ENCODE assay signal across 8 cellular contexts in the genomic region with DNA sequence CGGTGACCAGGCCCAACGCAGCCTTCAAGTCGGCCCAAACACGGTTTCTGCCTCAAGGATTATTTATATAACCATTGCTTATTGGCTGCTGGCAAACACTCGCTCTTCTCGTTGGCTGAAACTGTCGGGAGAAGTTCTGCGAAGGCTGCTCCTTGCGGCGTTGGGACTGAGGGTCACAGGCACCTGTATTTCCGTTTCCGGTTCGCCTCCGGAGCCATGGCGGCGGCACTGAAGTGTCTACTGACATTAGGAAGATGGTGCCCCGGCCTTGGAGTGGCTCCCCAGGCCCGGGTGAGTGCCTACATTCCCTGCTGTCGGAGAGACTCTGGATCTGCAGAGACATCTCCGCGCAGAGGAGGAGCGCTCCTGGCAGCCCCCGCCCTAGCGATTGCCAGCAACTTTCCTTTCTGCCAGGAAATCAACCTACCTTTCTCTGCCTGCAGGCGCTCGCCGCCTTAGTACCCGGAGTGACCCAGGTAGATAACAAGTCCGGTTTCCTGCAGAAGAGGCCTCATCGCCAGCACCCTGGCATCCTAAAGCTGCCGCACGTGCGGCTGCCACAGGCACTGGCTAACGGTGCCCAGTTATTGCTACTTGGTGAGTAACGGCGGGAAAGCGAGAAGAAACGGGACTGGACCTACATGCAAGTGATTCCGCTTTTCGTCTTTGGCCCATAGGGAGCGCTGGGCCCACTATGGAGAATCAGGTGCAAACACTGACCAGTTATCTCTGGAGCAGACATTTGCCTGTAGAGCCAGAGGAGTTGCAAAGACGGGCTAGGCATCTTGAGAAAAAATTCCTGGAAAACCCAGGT. TPM values are rescaled to one million over a fixed set of nuclear protein-coding genes. Genes with fewer than 3 reads are reported as not detected.
A peak's percentile ranks its signal among the peaks of the same experiment; 100 is the strongest.
DNase-seq lines count a peak whose midpoint lies in the region; ATAC-seq and TF ChIP-seq lines count a peak whose summit lies in the region.

A gene with protein sequence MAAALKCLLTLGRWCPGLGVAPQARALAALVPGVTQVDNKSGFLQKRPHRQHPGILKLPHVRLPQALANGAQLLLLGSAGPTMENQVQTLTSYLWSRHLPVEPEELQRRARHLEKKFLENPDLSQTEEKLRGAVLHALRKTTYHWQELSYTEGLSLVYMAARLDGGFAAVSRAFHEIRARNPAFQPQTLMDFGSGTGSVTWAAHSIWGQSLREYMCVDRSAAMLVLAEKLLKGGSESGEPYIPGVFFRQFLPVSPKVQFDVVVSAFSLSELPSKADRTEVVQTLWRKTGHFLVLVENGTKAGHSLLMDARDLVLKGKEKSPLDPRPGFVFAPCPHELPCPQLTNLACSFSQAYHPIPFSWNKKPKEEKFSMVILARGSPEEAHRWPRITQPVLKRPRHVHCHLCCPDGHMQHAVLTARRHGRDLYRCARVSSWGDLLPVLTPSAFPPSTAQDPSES (plus strand): TSS at position 194 of the 814 bp plus-strand sequence. CDS start 23 bp downstream, at position 217.

- ATAC-seq in CD4-positive, alpha-beta T cell (ENCODE audit: poor library complexity), result peak; percentile 92
- ATAC-seq in GM19395 (IDR thresholded peaks at IDR 0.05; ENCODE audit: unreplicated experiment) (peak; percentile 97), HG03565 (IDR thresholded peaks at IDR 0.05; ENCODE audit: unreplicated experiment) (peak; percentile 96), right lobe of liver (peak; percentile 92 to 96 (median 94))

- H3K27me3 Mint-ChIP-seq in CD4-positive, alpha-beta T cell, result no peaks in the 10 kb centered on the region
- no peaks in the 10 kb centered on the region for H3K27me3 Mint-ChIP-seq in activated CD4-positive, alpha-beta memory T cell treated with anti-CD3 and anti-CD28 coated beads for 36 hours

- peaks cover 51% of the 10 kb centered on the region for H3K36me3 Mint-ChIP-seq in CD4-positive, alpha-beta T cell (ENCODE audit: low read depth)
- H3K36me3 Mint-ChIP-seq in activated CD4-positive, alpha-beta memory T cell treated with anti-CD3 and anti-CD28 coated beads for 36 hours, result peaks cover 25% of the 10 kb centered on the region

- TF ChIP-seq CTCF in CD4-positive, alpha-beta T cell (IDR thresholded peaks at IDR 0.05), result no peak
- TF ChIP-seq CTCF in right lobe of liver (IDR thresholded peaks at IDR 0.05), result peak; percentile 18 to 40 (median 32)

- intact Hi-C loops in CD4-positive, alpha-beta T cell (cut with DNase I, micrococcal nuclease), result loop anchor here in 1 of 2 experiments (2.0 kb wide), 1 partner anchor 113 kb away; no protein-coding TSS in a partner anchor
- intact Hi-C loops in activated CD4-positive, alpha-beta memory T cell treated with anti-CD3 and anti-CD28 coated beads for 36 hours (cut with micrococcal nuclease), result loop anchor here (1.0 to 5.0 kb wide), 4 partner anchors 19 to 394 kb away; a partner anchor contains a TSS
- intact Hi-C loops in right lobe of liver (cut with DNase I), result no loop called here

- H3K27ac ChIP-seq in CD4-positive, alpha-beta T cell (ENCODE audit: low read depth, low read length), result peak within 1 kb of the TSS; percentile 73
- peak within 1 kb of the TSS; percentile 69 for H3K27ac ChIP-seq in duodenal mucosa (ENCODE audit: low read depth, low read length)
- peak within 1 kb of the TSS; percentile 27 to 58 (median 44) for H3K27ac ChIP-seq in right lobe of liver

- POLR2A ChIA-PET in CD4-positive, alpha-beta T cell (lab: Charles Lee), result no interaction called here
- POLR2A ChIA-PET in activated CD4-positive, alpha-beta memory T cell treated with anti-CD3 and anti-CD28 coated beads for 36 hours (lab: Charles Lee), result no interaction called here

- H3K27me3 ChIP-seq in CD4-positive, alpha-beta T cell (ENCODE audit: control insufficient read depth, insufficient read depth, low read length), result no peaks in the 10 kb centered on the region
- no peaks in the 10 kb centered on the region for H3K27me3 ChIP-seq in duodenal mucosa (ENCODE audit: control insufficient read depth in 1 of 2, insufficient read depth in 2 of 2, low read length in 2 of 2)
- no peaks in the 10 kb centered on the region for H3K27me3 ChIP-seq in right lobe of liver

- CTCF ChIA-PET in CD4-positive, alpha-beta T cell (lab: Charles Lee), result interaction anchor here (0.8 to 2.2 kb wide), 2 partner anchors 19 to 115 kb away, joined by 3 to 16 read pairs; no protein-coding TSS in a partner anchor
- CTCF ChIA-PET in activated CD4-positive, alpha-beta memory T cell treated with anti-CD3 and anti-CD28 coated beads for 36 hours (lab: Charles Lee), result interaction anchor here (2.9 to 3.1 kb wide), 2 partner anchors 19 to 25 kb away, joined by 13 to 23 read pairs; no protein-coding TSS in a partner anchor

- H3K27ac Mint-ChIP-seq in CD4-positive, alpha-beta T cell, result peak within 1 kb of the TSS; percentile 92
- H3K27ac Mint-ChIP-seq in activated CD4-positive, alpha-beta memory T cell treated with anti-CD3 and anti-CD28 coated beads for 36 hours, result peak within 1 kb of the TSS; percentile 84

- TF ChIP-seq POLR2A in right lobe of liver (IDR thresholded peaks at IDR 0.05), result peak; percentile 71

- H3K36me3 ChIP-seq in duodenal mucosa (ENCODE audit: control insufficient read depth in 1 of 2, insufficient read depth in 2 of 2, low read length in 2 of 2), result peaks cover 7 to 26% of the 10 kb centered on the region in 2 donors
- peaks cover 4 to 33% (median 19%) of the 10 kb centered on the region in 4 donors for H3K36me3 ChIP-seq in right lobe of liver

- H3K4me1 ChIP-seq in duodenal mucosa (ENCODE audit: control insufficient read depth in 1 of 2, insufficient read depth in 2 of 2, low read length in 2 of 2) (peaks cover 24 to 26% of the 10 kb centered on the region in 2 donors), right lobe of liver (peaks cover 0 to 13% (median 3%) of the 10 kb centered on the region in 4 donors)

- H3K4me3 ChIP-seq in duodenal mucosa (ENCODE audit: low read depth in 1 of 2, low read length in 2 of 2) (peak within 1 kb of the TSS; percentile 99 to 100), right lobe of liver (peak within 1 kb of the TSS; percentile 84 to 94 (median 84))

- no peaks in the 10 kb centered on the region for H3K9me3 Mint-ChIP-seq in CD4-positive, alpha-beta T cell
- H3K9me3 Mint-ChIP-seq in activated CD4-positive, alpha-beta memory T cell treated with anti-CD3 and anti-CD28 coated beads for 36 hours, result no peaks in the 10 kb centered on the region

- no peaks in the 10 kb centered on the region for H3K9me3 ChIP-seq in CD4-positive, alpha-beta T cell (ENCODE audit: control insufficient read depth, low read length)
- H3K9me3 ChIP-seq in duodenal mucosa (ENCODE audit: control insufficient read depth in 1 of 2, low read length in 2 of 2) (no peaks in the 10 kb centered on the region), right lobe of liver (no peaks in the 10 kb centered on the region)

- peaks cover 38% of the 10 kb centered on the region for H3K4me1 Mint-ChIP-seq in CD4-positive, alpha-beta T cell (ENCODE audit: low read depth)
- peaks cover 31% of the 10 kb centered on the region for H3K4me1 Mint-ChIP-seq in activated CD4-positive, alpha-beta memory T cell treated with anti-CD3 and anti-CD28 coated beads for 36 hours (ENCODE audit: low read depth)

- H3K9ac ChIP-seq in duodenal mucosa (ENCODE audit: low read depth in 1 of 2, low read length in 2 of 2), result peak within 1 kb of the TSS; percentile 75 to 90

- H3K4me3 Mint-ChIP-seq in CD4-positive, alpha-beta T cell, result peak within 1 kb of the TSS; percentile 90
- H3K4me3 Mint-ChIP-seq in activated CD4-positive, alpha-beta memory T cell treated with anti-CD3 and anti-CD28 coated beads for 36 hours, result peak within 1 kb of the TSS; percentile 91

- 0% methylated on average over 25 of the region's 42 CpGs for WGBS in right lobe of liver (ENCODE audit: insufficient coverage, low coverage, low lambda C conversion rate, missing lambda C conversion rate)

- peak; percentile 72 to 84 (median 77) for DNase-seq in CD4-positive, alpha-beta T cell
- peak; percentile 92 for DNase-seq in NCI-H774 (lab: John Stamatoyannopoulos, UW)
- DNase-seq in activated CD4-positive, alpha-beta memory T cell treated with anti-CD3 and anti-CD28 coated beads for 36 hours, result peak; percentile 94
- DNase-seq in right lobe of liver, result peak; percentile 86 to 89 (median 88)
- DNase-seq in stimulated activated CD4-positive, alpha-beta T cell treated with anti-CD3 and anti-CD28 coated beads, Interleukin-4, amount 100 ng/mL, for 4 hours, result peak; percentile 77 to 79

RNA-seq across cellular contexts. Expression of the gene that starts here (rescaled TPM):
- 10 to 100 TPM; 92.0 to 94.8 TPM for total RNA-seq in CD4-positive, alpha-beta T cell
- 10 to 100 TPM; 74.9 to 78.9 TPM for total RNA-seq in activated CD4-positive, alpha-beta memory T cell treated with anti-CD3 and anti-CD28 coated beads for 36 hours
- total RNA-seq in right lobe of liver, result 10 to 100 TPM; 27.5 to 70.7 (median 34.6) TPM

Comparison
In these comparisons a context has a peak if more than half of its experiments do, and no peak if none do; other contexts are left out.
1. Peak in every context shown above with its lines: DNase-seq, ATAC-seq, H3K4me3 ChIP-seq and H3K27ac ChIP-seq.